16 cellular contexts compared by ENCODE assay signal in the genomic region with DNA sequence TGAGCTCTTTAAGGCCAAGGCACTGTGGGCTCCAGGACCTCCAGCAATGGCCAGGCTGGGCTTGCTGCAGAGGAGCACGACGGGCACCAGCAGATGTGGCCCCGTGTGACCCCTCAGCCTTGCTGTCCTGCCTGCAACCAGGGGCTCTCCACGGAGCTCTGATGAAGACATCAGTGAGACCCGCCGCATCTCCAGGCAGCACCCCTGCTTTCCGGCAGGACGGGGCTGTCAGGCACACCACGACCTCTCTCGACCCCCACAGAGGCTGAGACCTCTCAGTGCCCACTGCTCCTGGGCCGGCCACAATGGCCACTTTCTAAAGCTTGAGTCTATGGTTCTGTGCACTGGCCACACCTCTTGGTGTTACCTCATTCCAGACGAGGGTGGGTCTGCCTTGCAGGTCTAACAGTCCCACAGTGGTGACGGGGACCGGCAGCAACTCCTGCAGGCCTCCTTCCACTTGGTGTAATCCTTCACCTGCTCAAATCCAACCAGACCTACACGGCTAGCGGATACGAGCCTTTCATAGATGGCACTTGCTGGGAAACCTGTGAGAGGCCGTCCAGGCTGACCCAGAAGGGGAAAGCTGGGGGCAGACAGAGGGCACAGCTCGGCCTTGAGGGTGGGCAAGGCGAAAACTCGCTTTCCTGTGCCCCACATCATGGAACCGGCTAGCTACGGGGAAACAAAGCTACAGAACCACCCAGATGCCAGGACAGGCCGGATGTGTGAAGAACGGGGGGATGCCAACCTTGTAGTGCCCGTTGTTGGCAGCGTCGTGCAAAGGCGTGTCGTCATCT.
"Had no signal": no experiment of that assay in that cellular context is flagged by ENCODE, and none has a peak within 500 bp of the region (broad histone marks: within the 10 kb centered on the region; RNA-seq: fewer than 3 reads in every experiment).

No MANE protein-coding gene starts in this region.

- H3K4me1 Mint-ChIP-seq: mesothelial cell of epicardium had no signal

- H3K27me3 ChIP-seq: adrenal gland, colonic mucosa, pancreas, tibial artery had no signal

- H3K9me3 Mint-ChIP-seq: activated T-helper 2 cell treated with anti-CD3 and anti-CD28 coated beads, Interferon-gamma antibody, Interleukin-2, Interleukin-4, amounts not matched to agents 10 μg/mL and 5 μg/mL and 100 μg/mL, durations not matched to agents 14 hours and 24 hours and 36 hours; mesothelial cell of epicardium had no signal

- H3K27ac Mint-ChIP-seq: activated T-helper 2 cell treated with anti-CD3 and anti-CD28 coated beads, Interferon-gamma antibody, Interleukin-2, Interleukin-4, amounts not matched to agents 10 μg/mL and 5 μg/mL and 100 μg/mL, durations not matched to agents 14 hours and 24 hours and 36 hours; mesothelial cell of epicardium had no signal

- H3K4me3 Mint-ChIP-seq: mesothelial cell of epicardium had no signal

- H3K4me3 ChIP-seq: adrenal gland, colonic mucosa, lower lobe of right lung, pancreas, tibial artery had no signal

- H3K4me1 ChIP-seq: adrenal gland, colonic mucosa, pancreas, tibial artery had no signal

- H3K9me3 ChIP-seq: adrenal gland, colonic mucosa, lower lobe of right lung, pancreas, tibial artery had no signal

- DNase-seq: activated CD4-positive, alpha-beta T cell treated with anti-CD3 and anti-CD28 coated beads for 1 hour; activated naive CD4-positive, alpha-beta T cell treated with anti-CD3 and anti-CD28 coated beads, Interleukin-2, amount 50 U/mL, for 16 hours; activated T-cell treated with anti-CD3 and anti-CD28 coated beads for 4 hours; adrenal gland; caudate nucleus; colonic mucosa; foreskin fibroblast; lower lobe of right lung; stimulated activated naive CD4-positive, alpha-beta T cell; T-helper 1 cell; tibial artery had no signal

- ATAC-seq: lower lobe of right lung, pancreas, SK-N-SH treated with all-trans-retinoic acid at 6 μM for 48 hours had no signal

- H3K27ac ChIP-seq: adrenal gland, colonic mucosa, lower lobe of right lung, pancreas, tibial artery, VCaP had no signal
